8 cellular contexts compared by ENCODE assay signal in the genomic region with DNA sequence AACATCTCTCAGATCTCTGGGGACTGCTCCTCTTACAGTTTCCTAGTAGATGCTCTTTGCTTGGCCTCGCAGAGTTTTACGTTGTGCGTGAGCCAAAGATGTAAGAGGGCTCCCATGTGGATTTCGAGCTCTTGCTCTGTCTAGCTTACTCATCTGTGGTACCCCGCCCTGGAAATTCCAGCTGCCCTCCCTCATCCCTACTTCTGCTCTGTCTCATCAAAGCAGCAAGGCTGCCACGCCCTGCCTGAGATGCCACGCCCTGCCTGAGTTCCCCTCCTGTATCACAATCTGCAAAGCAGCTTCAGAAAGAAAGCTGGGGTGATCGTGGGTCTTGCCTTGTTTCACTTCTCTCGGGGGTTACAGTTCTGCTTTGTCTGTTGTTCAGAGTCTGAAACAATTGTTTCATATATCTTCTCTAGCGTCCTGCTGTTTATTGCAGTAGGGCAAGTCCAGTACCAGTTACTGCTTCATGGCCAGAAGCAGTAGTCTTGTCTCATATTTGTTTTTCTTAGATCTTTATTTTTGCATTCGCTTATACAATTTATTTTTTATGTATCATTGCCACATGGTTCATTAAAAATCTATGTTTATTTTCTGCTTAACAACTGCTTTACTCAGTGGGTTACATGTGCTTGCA. TPM values are rescaled to one million over a fixed set of nuclear protein-coding genes. Genes with fewer than 3 reads are reported as not detected.
DNase-seq lines count a peak whose midpoint lies in the region; ATAC-seq and TF ChIP-seq lines count a peak whose summit lies in the region.

No MANE protein-coding gene starts in this region.

- no peaks in the 10 kb centered on the region for H3K27me3 ChIP-seq in CD8-positive, alpha-beta T cell (ENCODE audit: insufficient read depth, low read length)

- no peak overlapping the region for H3K27ac Mint-ChIP-seq in CD8-positive, alpha-beta T cell

- H3K4me1 Mint-ChIP-seq in CD8-positive, alpha-beta T cell (ENCODE audit: low read depth): no peaks in the 10 kb centered on the region

- DNase-seq in AG20443 (ENCODE audit: low spot score) (peak; percentile 93), GM19240 (ENCODE audit: insufficient read length, low spot score) (peak; percentile 21), SW480 (ENCODE audit: low spot score) (peak; percentile 85), medulla oblongata (ENCODE audit: extremely low spot score) (peak; percentile 69), SKM-1 (lab: John Stamatoyannopoulos, UW; ENCODE audit: unreplicated experiment) (no peak), NCI-H1092 treated with DMSO at 0.1 percent for 48 hours (lab: John Stamatoyannopoulos, UW) (no peak)
- no peak for DNase-seq in CD8-positive, alpha-beta T cell

- POLR2A ChIA-PET in CD8-positive, alpha-beta T cell (lab: Charles Lee): no interaction called here

- no peaks in the 10 kb centered on the region for H3K9me3 Mint-ChIP-seq in CD8-positive, alpha-beta T cell

- no peaks in the 10 kb centered on the region for H3K9me3 ChIP-seq in CD8-positive, alpha-beta T cell (ENCODE audit: low read length)

- no peak overlapping the region for H3K4me3 Mint-ChIP-seq in CD8-positive, alpha-beta T cell

- no peaks in the 10 kb centered on the region for H3K4me1 ChIP-seq in CD8-positive, alpha-beta T cell (ENCODE audit: insufficient read depth, low read length)

- H3K4me3 ChIP-seq in CD8-positive, alpha-beta T cell (ENCODE audit: low read depth, low read length): no peak overlapping the region

- no peaks in the 10 kb centered on the region for H3K36me3 ChIP-seq in CD8-positive, alpha-beta T cell (ENCODE audit: insufficient read depth, low read length)

- ATAC-seq in HG03108 (IDR thresholded peaks at IDR 0.05; ENCODE audit: unreplicated experiment): peak; percentile 87
- ATAC-seq in CD8-positive, alpha-beta T cell: no peak

- intact Hi-C loops in CD8-positive, alpha-beta T cell (cut with DNase I, micrococcal nuclease): no loop called here

- H3K27ac ChIP-seq in CD8-positive, alpha-beta T cell (ENCODE audit: low read depth, low read length): no peak overlapping the region

- peaks cover 21% of the 10 kb centered on the region for H3K27me3 Mint-ChIP-seq in CD8-positive, alpha-beta T cell (ENCODE audit: low read depth)

- no peak for TF ChIP-seq CTCF in CD8-positive, alpha-beta T cell (IDR thresholded peaks at IDR 0.05)

- H3K36me3 Mint-ChIP-seq in CD8-positive, alpha-beta T cell: no peaks in the 10 kb centered on the region

- CTCF ChIA-PET in CD8-positive, alpha-beta T cell (lab: Charles Lee): interaction anchor here (1.2 kb wide), 1 partner anchor 11 kb away, joined by 3 read pairs; no protein-coding TSS in a partner anchor

RNA-seq across cellular contexts. Expression of a gene that starts 36.1 kb away (rescaled TPM):
- total RNA-seq in CD8-positive, alpha-beta T cell: 10 to 100 TPM; 75.3 to 77.3 TPM

Comparison
In these comparisons a context has a peak if more than half of its experiments do, and no peak if none do; other contexts are left out.
1. DNase-seq: peak in AG20443 (single experiment), GM19240 (single experiment), SW480 (single experiment) and medulla oblongata (single experiment); none in SKM-1 (single experiment), NCI-H1092 treated with DMSO at 0.1 percent for 48 hours (single experiment) and CD8-positive, alpha-beta T cell (0 of 7).